22 cellular contexts compared by ENCODE assay signal in genomic region chr22:32340437-32340836, GRCh38. TPM values are rescaled to one million over a fixed set of nuclear protein-coding genes. Genes with fewer than 3 reads are reported as not detected.
"Had no signal": no experiment of that assay in that cellular context is flagged by ENCODE, and none has a peak within 500 bp of the region (broad histone marks: within the 10 kb centered on the region; RNA-seq: fewer than 3 reads in every experiment).

No MANE protein-coding gene starts in this region.

- H3K9me3 ChIP-seq: ascending aorta, breast epithelium, prostate gland, thyroid gland had no signal

- H3K36me3 ChIP-seq: ascending aorta, breast epithelium, prostate gland, thyroid gland had no signal

- H3K27me3 ChIP-seq: ascending aorta, thyroid gland had no signal

- ATAC-seq: activated CD8-positive, alpha-beta T cell treated with anti-CD3 and anti-CD28 coated beads, Interleukin-2, amount 10 ng/mL, durations not matched to agents 7 days and 5 days; left lobe of liver; natural killer cell treated with Interleukin-12 subunit alpha and Interleukin-12 subunit beta and Interleukin-15 and Interleukin-18, amount 100 ng/mL, for 72 hours; sciatic nerve; WTC11 had no signal

- H3K4me3 ChIP-seq: ascending aorta, breast epithelium, coronary artery, lung, prostate gland, smooth muscle cell, thyroid gland had no signal

- DNase-seq: activated CD4-positive, alpha-beta T cell treated with anti-CD3 and anti-CD28 coated beads for 48 hours; activated CD8-positive, alpha-beta T cell treated with anti-CD3 and anti-CD28 coated beads, Interleukin-2, amount 10 ng/mL, durations not matched to agents 7 days and 5 days; activated gamma-delta T cell; kidney; stimulated activated CD4-positive, alpha-beta T cell treated with anti-CD3 and anti-CD28 coated beads, Interleukin-4, amount 100 ng/mL, for 1 hour; thyroid gland had no signal

- H3K4me1 ChIP-seq: ascending aorta, breast epithelium, prostate gland had no signal

- H3K4me2 ChIP-seq: smooth muscle cell had no signal

- FAIRE-seq: frontal cortex, kidney had no signal

- H3K27ac ChIP-seq: ascending aorta, breast epithelium, coronary artery, prostate gland had no signal

RNA-seq across cellular contexts. Expression of gene RFPL3, which starts 17.2 kb away (rescaled TPM):
- total RNA-seq: activated CD8-positive, alpha-beta T cell treated with anti-CD3 and anti-CD28 coated beads, Interleukin-2, amount 10 ng/mL, durations not matched to agents 7 days and 5 days; ascending aorta; breast epithelium; frontal cortex; kidney; left lobe of liver; lung; mesothelial cell of epicardium; natural killer cell treated with Interleukin-12 subunit alpha and Interleukin-12 subunit beta and Interleukin-15 and Interleukin-18, amount 100 ng/mL, for 72 hours; omental fat pad; sciatic nerve; smooth muscle cell; thyroid gland; urinary bladder; WTC11 had no signal
- polyA plus RNA-seq: adipose tissue, esophagus, lung, urinary bladder had no signal
